Comparison of ENCODE assay signal across 18 cellular contexts in genomic region chr1:27133990-27134389, GRCh38. TPM values are rescaled to one million over a fixed set of nuclear protein-coding genes. Genes with fewer than 3 reads are reported as not detected.
DNase-seq lines count a peak whose midpoint lies in the region; ATAC-seq, FAIRE-seq and TF ChIP-seq lines count a peak whose summit lies in the region.
"Had no signal": no experiment of that assay in that cellular context is flagged by ENCODE, and none has a peak within 500 bp of the region (broad histone marks: within the 10 kb centered on the region; RNA-seq: fewer than 3 reads in every experiment).

No MANE protein-coding gene starts in this region.

- H3K4me3 Mint-ChIP-seq in activated T-helper 17 cell treated with anti-CD3 and anti-CD28 coated beads, Interleukin-2, amount 50 U/mL, for 72 hours, result no peak overlapping the region
- H3K4me3 Mint-ChIP-seq: activated CD4-positive, alpha-beta T cell treated with anti-CD3 and anti-CD28 coated beads, Interleukin-2, amount 10 ng/mL, durations not matched to agents 24 days and 14 days; central memory CD8-positive, alpha-beta T cell; mesothelial cell of epicardium had no signal

- TF ChIP-seq CTCF in liver (IDR thresholded peaks at IDR 0.05; ENCODE audit: low read depth, low read length, missing input control) (no peak), HepG2 (CRISPR knock-in tag; IDR thresholded peaks at IDR 0.05) (no peak), D721Med (IDR thresholded peaks at IDR 0.05; ENCODE audit: insufficient read depth, missing control alignments) (no peak)

- ATAC-seq in HepG2 (no peak), HG02885 (IDR thresholded peaks at IDR 0.05; ENCODE audit: poor library complexity, unreplicated experiment) (peak; percentile 67), GM21717 (IDR thresholded peaks at IDR 0.05; ENCODE audit: unreplicated experiment) (no peak), GM21390 (IDR thresholded peaks at IDR 0.05; ENCODE audit: unreplicated experiment) (no peak)
- no peak for ATAC-seq in activated T-helper 17 cell treated with anti-CD3 and anti-CD28 coated beads, Interleukin-2, amount 50 U/mL, for 72 hours (replicated peaks)

- TF ChIP-seq EP300 in HepG2 (IDR thresholded peaks at IDR 0.05; ENCODE audit: low read depth in 2 of 2, low read length in 2 of 2) (no peak), HepG2 (CRISPR knock-in tag; IDR thresholded peaks at IDR 0.05; ENCODE audit: borderline replicate concordance) (no peak)

- DNase-seq in HepG2 (ENCODE audit: low spot score) (no peak), D721Med (ENCODE audit: insufficient read length, low spot score) (no peak), HTR-8/SVneo (ENCODE audit: insufficient read length, low spot score) (no peak)
- DNase-seq: activated CD4-positive, alpha-beta T cell treated with anti-CD3 and anti-CD28 coated beads, Interleukin-2, amount 10 ng/mL, durations not matched to agents 24 days and 14 days; activated naive CD4-positive, alpha-beta T cell treated with Interleukin-2 at 50 U/mL for 16 hours; EL; MG63; NCI-H524 treated with DMSO at 0.1 percent for 48 hours; retina; SHP77; transverse colon had no signal

- no peak for TF ChIP-seq POLR2A in HepG2 (IDR thresholded peaks at IDR 0.05; ENCODE audit: insufficient read depth in 1 of 2, low read depth in 2 of 2, low read length in 2 of 2)

- H3K27ac Mint-ChIP-seq in activated T-helper 17 cell treated with anti-CD3 and anti-CD28 coated beads, Interleukin-2, amount 50 U/mL, for 72 hours, result peak overlapping the region; percentile 42
- H3K27ac Mint-ChIP-seq: activated CD4-positive, alpha-beta T cell treated with anti-CD3 and anti-CD28 coated beads, Interleukin-2, amount 10 ng/mL, durations not matched to agents 24 days and 14 days; mesothelial cell of epicardium had no signal

- H3K27me3 Mint-ChIP-seq in activated T-helper 17 cell treated with anti-CD3 and anti-CD28 coated beads, Interleukin-2, amount 50 U/mL, for 72 hours, result no peaks in the 10 kb centered on the region
- H3K27me3 Mint-ChIP-seq: activated CD4-positive, alpha-beta T cell treated with anti-CD3 and anti-CD28 coated beads, Interleukin-2, amount 10 ng/mL, durations not matched to agents 24 days and 14 days; central memory CD8-positive, alpha-beta T cell had no signal

- peaks cover 0 to 3% (median 0%) of the 10 kb centered on the region in 4 donors for H3K4me1 ChIP-seq in liver (ENCODE audit: control insufficient read depth in 4 of 4, insufficient read depth in 4 of 4, low read length in 3 of 4)
- H3K4me1 ChIP-seq in HepG2 (ENCODE audit: insufficient read depth, low read length), result peaks cover 26% of the 10 kb centered on the region

- H3K36me3 Mint-ChIP-seq in activated T-helper 17 cell treated with anti-CD3 and anti-CD28 coated beads, Interleukin-2, amount 50 U/mL, for 72 hours (ENCODE audit: low read depth), result no peaks in the 10 kb centered on the region
- H3K36me3 Mint-ChIP-seq: mesothelial cell of epicardium had no signal

- TF ChIP-seq RAD21 in liver (IDR thresholded peaks at IDR 0.05) (no peak), HepG2 (CRISPR knock-in tag; IDR thresholded peaks at IDR 0.05) (no peak)

- H3K4me3 ChIP-seq in liver (ENCODE audit: low read depth in 1 of 3, low read length in 3 of 3) (no peak overlapping the region), HepG2 (replicated peaks in 1 of 3; ENCODE audit: insufficient read depth in 1 of 3, low read depth in 2 of 3, low read length in 3 of 3) (no peak overlapping the region)
- H3K4me3 ChIP-seq: MG63, transverse colon had no signal

- H3K9me3 ChIP-seq in liver (ENCODE audit: control insufficient read depth in 4 of 4, low read length in 3 of 4) (no peaks in the 10 kb centered on the region), HepG2 (ENCODE audit: low read length) (no peaks in the 10 kb centered on the region)
- H3K9me3 ChIP-seq: MG63, transverse colon had no signal

- no peaks in the 10 kb centered on the region for H3K27me3 ChIP-seq in liver (ENCODE audit: control insufficient read depth in 4 of 4, insufficient read depth in 4 of 4, low read length in 3 of 4)
- no peaks in the 10 kb centered on the region for H3K27me3 ChIP-seq in HepG2 (ENCODE audit: control insufficient read depth in 1 of 2, insufficient read depth in 2 of 2, low read length in 2 of 2)
- H3K27me3 ChIP-seq: MG63, transverse colon had no signal

- peaks cover 19% of the 10 kb centered on the region for H3K4me1 Mint-ChIP-seq in activated T-helper 17 cell treated with anti-CD3 and anti-CD28 coated beads, Interleukin-2, amount 50 U/mL, for 72 hours

- H3K9ac ChIP-seq in liver (ENCODE audit: low read depth in 1 of 2, low read length in 2 of 2), result no peak overlapping the region
- no peak overlapping the region for H3K9ac ChIP-seq in HepG2 (ENCODE audit: insufficient read depth, low read depth, low read length)

- no peaks in the 10 kb centered on the region for H4K20me1 ChIP-seq in HepG2 (ENCODE audit: insufficient read depth, low read length)

- peak overlapping the region in 1 of 2 donors; percentile 15 for H3K27ac ChIP-seq in liver (ENCODE audit: low read depth in 1 of 2, low read length in 2 of 2)
- no peak overlapping the region for H3K27ac ChIP-seq in HepG2 (ENCODE audit: extremely low read length, insufficient read depth, low read length)
- H3K27ac ChIP-seq: transverse colon had no signal

- H2AFZ ChIP-seq in HepG2 (ENCODE audit: low read length), result no peak overlapping the region

- H3K36me3 ChIP-seq in liver (ENCODE audit: control insufficient read depth in 4 of 4, insufficient read depth in 3 of 4, low read depth in 1 of 4, low read length in 3 of 4) (no peaks in the 10 kb centered on the region), HepG2 (replicated peaks in 1 of 2; ENCODE audit: control insufficient read depth in 1 of 2, insufficient read depth in 2 of 2, low read length in 2 of 2) (no peaks in the 10 kb centered on the region)
- H3K36me3 ChIP-seq: MG63, transverse colon had no signal

- CTCF ChIA-PET in HepG2 (lab: Yijun Ruan, JAX; ENCODE audit: low intra/inter-chr PET ratio, low total read pairs), result no interaction called here

- BruUV-seq in HepG2 (replicated peaks; lab: Mats Ljungman, UMichigan), result no TSS peak

- POLR2A ChIA-PET in HepG2 (lab: Yijun Ruan, JAX), result no interaction called here

- H3K4me2 ChIP-seq in HepG2 (ENCODE audit: low read depth, low read length), result no peak overlapping the region

- 68% methylated on average over 6 of the region's 6 CpGs for WGBS in liver
- 91% methylated on average over 5 of the region's 6 CpGs for WGBS in HepG2 (ENCODE audit: low lambda C conversion rate)

- H3K9me3 Mint-ChIP-seq in activated T-helper 17 cell treated with anti-CD3 and anti-CD28 coated beads, Interleukin-2, amount 50 U/mL, for 72 hours, result no peaks in the 10 kb centered on the region
- H3K9me3 Mint-ChIP-seq: activated CD4-positive, alpha-beta T cell treated with anti-CD3 and anti-CD28 coated beads, Interleukin-2, amount 10 ng/mL, durations not matched to agents 24 days and 14 days; central memory CD8-positive, alpha-beta T cell; mesothelial cell of epicardium had no signal

- no peaks in the 10 kb centered on the region for H3K79me2 ChIP-seq in HepG2 (ENCODE audit: insufficient read depth, low read length)

- intact Hi-C loops in HepG2 (cut with micrococcal nuclease; ENCODE audit: unreplicated experiment), result no loop called here

- in situ Hi-C loops in HepG2 (cut with HindIII; ENCODE audit: extremely low pct_ligation_motif_present, low pct_unique_long_range_greater_than_20kb), result no loop called here

- FAIRE-seq in HepG2 (lab: Jason Lieb, UNC) (no peak), D721Med (lab: Jason Lieb, UNC) (no peak), HTR-8/SVneo (lab: Jason Lieb, UNC) (no peak)

TF ChIP-seq in liver, 16 proteins besides CTCF, POLR2A, EP300 and RAD21 (continues in another document):
- peak; percentile 17 to 29 for TF ChIP-seq RXRA (IDR thresholded peaks at IDR 0.05)
- TF ChIP-seq SP1 (IDR thresholded peaks at IDR 0.05), result peak; percentile 37
- TF ChIP-seq FOXA2 (IDR thresholded peaks at IDR 0.05), result no peak
- TF ChIP-seq NR2F2 (IDR thresholded peaks at IDR 0.05), result peak; percentile 86
- no peak for TF ChIP-seq MAX (IDR thresholded peaks at IDR 0.05)

TF ChIP-seq in HepG2, 621 proteins besides CTCF, POLR2A, EP300 and RAD21 (continues in another document):
- TF ChIP-seq REPIN1 (CRISPR knock-in tag; IDR thresholded peaks at IDR 0.05; ENCODE audit: borderline replicate concordance, low read depth), result no peak
- no peak for TF ChIP-seq ZNF335 (CRISPR knock-in tag; IDR thresholded peaks at IDR 0.05)
- no peak for TF ChIP-seq ZSCAN12 (CRISPR knock-in tag; IDR thresholded peaks at IDR 0.05)
- TF ChIP-seq THAP11 (CRISPR knock-in tag; IDR thresholded peaks at IDR 0.05), result no peak
- TF ChIP-seq CBX5 (CRISPR knock-in tag; IDR thresholded peaks at IDR 0.05; ENCODE audit: borderline replicate concordance), result no peak

RNA-seq across cellular contexts. Expression of gene SLC9A1, which starts 20.9 kb away (rescaled TPM):
- total RNA-seq in liver (1 to 10 TPM; 1.3 to 3.2 TPM), HepG2 (2016; rRNA removed; fragmentation: Illumina TruSeq; extraction: Trizol) (2.7 and 2.9 TPM in 2 replicates)
- polyA plus RNA-seq in liver (1 to 10 TPM; 1.3 to 1.7 TPM), HepG2 (2011; rRNA removed) (1.4 and 1.7 TPM in 2 replicates)
- 1.8 and 2.1 TPM in 2 replicates for total RNA-seq in HepG2 (2016; cell fraction: cytosol; rRNA removed; fragmentation: Illumina TruSeq; extraction: Trizol; ENCODE audit: low read depth)
- 1.6 and 2.5 TPM in 2 replicates for total RNA-seq in HepG2 (2016; cell fraction: insoluble cytoplasmic fraction; rRNA removed; fragmentation: Illumina TruSeq; extraction: Trizol)
- total RNA-seq in HepG2 (2016; cell fraction: membrane; rRNA removed; fragmentation: Illumina TruSeq; extraction: Trizol), result 3.1 and 3.8 TPM in 2 replicates
- 3.9 and 5.2 TPM in 2 replicates for total RNA-seq in HepG2 (2016; cell fraction: nucleus; rRNA removed; fragmentation: Illumina TruSeq; extraction: Trizol)
- polyA plus RNA-seq in HepG2 (2011; cell fraction: cytosol; rRNA removed), result 1.0 and 2.7 TPM in 2 replicates
- polyA plus RNA-seq in HepG2 (2011; cell fraction: nucleus; rRNA removed), result 5.0 and 5.3 TPM in 2 replicates
- 4.8 and 6.7 TPM in 2 replicates for polyA plus RNA-seq in HepG2 (2012)
- polyA plus RNA-seq in HepG2 (2016; cell fraction: cytosol; fragmentation: Illumina TruSeq; extraction: Trizol; ENCODE audit: low read depth), result 0.97 and 1.3 TPM in 2 replicates
- polyA plus RNA-seq in HepG2 (2016; cell fraction: insoluble cytoplasmic fraction; fragmentation: Illumina TruSeq; extraction: Trizol; ENCODE audit: low read depth), result 2.6 and 5.0 TPM in 2 replicates
- 2.2 and 2.7 TPM in 2 replicates for polyA plus RNA-seq in HepG2 (2016; cell fraction: membrane; fragmentation: Illumina TruSeq; extraction: Trizol; ENCODE audit: low read depth)
- 11.1 and 12.2 TPM in 2 replicates for polyA plus RNA-seq in HepG2 (2016; cell fraction: nucleus; fragmentation: Illumina TruSeq; extraction: Trizol; ENCODE audit: insufficient read depth, low read depth)
- polyA minus RNA-seq in HepG2 (2011; rRNA and poly(A)+ RNA removed; ENCODE audit: low replicate concordance), result 5.1 and 11.1 TPM in 2 replicates
- polyA minus RNA-seq in HepG2 (2011; cell fraction: cytosol; rRNA and poly(A)+ RNA removed), result 1.7 and 4.4 TPM in 2 replicates
- 3.1 and 3.2 TPM in 2 replicates for polyA minus RNA-seq in HepG2 (2011; cell fraction: nucleus; rRNA and poly(A)+ RNA removed)
- 10 to 100 TPM; 15.3 to 20.6 TPM for total RNA-seq in activated T-helper 17 cell treated with anti-CD3 and anti-CD28 coated beads, Interleukin-2, amount 50 U/mL, for 72 hours
